1 cellular context compared by ENCODE assay signal in genomic region chr3:190063490-190063889, GRCh38.
TF ChIP-seq lines count a peak whose summit lies in the region.

No MANE protein-coding gene starts in this region.

TF ChIP-seq in IMR-90, 13 proteins besides CTCF, POLR2A, EP300 and RAD21 (continued from another document):
- TF ChIP-seq ELK1 (IDR thresholded peaks at IDR 0.05; ENCODE audit: borderline replicate concordance, low read depth, low read length) (no peak), RCOR1 (IDR thresholded peaks at IDR 0.05; ENCODE audit: insufficient replicate concordance, low read length) (no peak), CHD1 (IDR thresholded peaks at IDR 0.05; ENCODE audit: low read depth, low read length) (no peak), RFX5 (IDR thresholded peaks at IDR 0.05; ENCODE audit: low read depth, low read length) (no peak), CEBPB (IDR thresholded peaks at IDR 0.05; ENCODE audit: low read depth, low read length) (no peak), NFE2L2 (IDR thresholded peaks at IDR 0.05; ENCODE audit: low read depth, low read length) (no peak)
